In the genomic region with DNA sequence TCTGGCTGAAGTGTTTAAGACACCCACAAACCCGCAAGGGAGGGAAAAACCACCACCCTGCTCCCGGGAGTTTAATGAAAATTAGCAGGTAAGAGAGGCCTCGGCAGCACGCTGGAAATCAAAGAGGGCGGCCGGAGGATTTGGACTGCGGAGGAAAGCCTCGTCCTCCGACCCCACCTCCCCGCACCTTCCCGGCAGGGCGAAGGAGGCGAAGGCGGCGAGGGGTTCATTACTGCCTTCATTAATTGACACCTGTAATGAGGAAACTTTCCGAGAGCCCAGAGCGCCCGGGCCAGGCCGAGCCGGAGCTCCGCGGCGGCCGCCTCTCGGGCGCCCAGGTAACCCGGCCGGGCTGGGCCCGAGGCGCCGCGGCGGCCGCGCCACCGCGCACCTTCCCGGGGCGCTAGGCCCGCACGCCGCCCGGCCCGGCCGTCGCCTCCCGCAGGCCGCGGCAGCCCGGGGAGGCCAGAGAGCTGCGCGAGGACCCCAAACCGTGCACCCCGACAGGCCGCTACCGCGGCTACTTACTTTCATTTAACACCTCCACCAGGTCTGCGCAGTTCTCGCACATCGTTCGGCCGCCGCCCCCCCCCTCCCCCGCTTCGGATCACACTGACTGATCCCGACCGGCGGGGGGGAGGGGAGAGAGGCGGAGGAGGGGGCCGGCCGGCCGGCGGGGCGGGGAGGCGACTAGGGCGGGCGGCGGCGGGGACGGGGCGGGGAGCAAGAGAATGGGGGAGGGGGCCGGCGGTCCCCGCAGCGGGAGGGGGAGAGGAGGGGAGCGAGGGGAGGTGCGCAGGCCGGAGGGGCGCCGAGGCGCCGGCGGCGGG, we compare ENCODE assay signal across 8 cellular contexts. TPM values are rescaled to one million over a fixed set of nuclear protein-coding genes. Genes with fewer than 3 reads are reported as not detected.
DNase-seq lines count a peak whose midpoint lies in the region; ATAC-seq and TF ChIP-seq lines count a peak whose summit lies in the region.

No MANE protein-coding gene starts in this region.

- CTCF ChIA-PET in CD4-positive, alpha-beta memory T cell (lab: Charles Lee; ENCODE audit: partially characterized antibody) = no interaction called here

- H3K36me3 Mint-ChIP-seq in CD4-positive, alpha-beta memory T cell = peaks cover 3 to 28% of the 10 kb centered on the region in 2 donors
- peaks cover 2% of the 10 kb centered on the region for H3K36me3 Mint-ChIP-seq in neural crest cell (ENCODE audit: low read depth)

- H3K27me3 Mint-ChIP-seq in CD4-positive, alpha-beta memory T cell = no peaks in the 10 kb centered on the region
- H3K27me3 Mint-ChIP-seq in neural crest cell (ENCODE audit: low read depth) = no peaks in the 10 kb centered on the region
- no peaks in the 10 kb centered on the region for H3K27me3 Mint-ChIP-seq in stimulated activated naive CD8-positive, alpha-beta T cell treated with anti-CD3 and anti-CD28 coated beads, Interleukin-15, amount 100 ng/mL, for 72 hours

- intact Hi-C loops in CD4-positive, alpha-beta memory T cell (cut with micrococcal nuclease) = loop anchor here (2.0 to 5.0 kb wide), 4 partner anchors 22 to 588 kb away; a partner anchor contains a TSS

- H3K4me1 ChIP-seq in CD4-positive, alpha-beta memory T cell (ENCODE audit: insufficient read depth, low read length) = peaks cover 46% of the 10 kb centered on the region
- peaks cover 6% of the 10 kb centered on the region; the same call in 1 of the 2 replicates for H3K4me1 ChIP-seq in HUES48 (ENCODE audit: control insufficient read depth, insufficient read depth, low read length)

- no peaks in the 10 kb centered on the region for H3K36me3 ChIP-seq in CD4-positive, alpha-beta memory T cell (ENCODE audit: insufficient read depth, low read length)
- peaks cover 15% of the 10 kb centered on the region for H3K36me3 ChIP-seq in HUES48 (ENCODE audit: control insufficient read depth, insufficient read depth, low read length)

- TF ChIP-seq CTCF in fibroblast of villous mesenchyme (IDR thresholded peaks at IDR 0.05; ENCODE audit: insufficient read depth, low read depth, low read length) (no peak), neural crest cell (conservative IDR thresholded peaks at IDR 0.05) (no peak)

- H3K9me3 ChIP-seq in CD4-positive, alpha-beta memory T cell (ENCODE audit: control insufficient read depth in 1 of 2, low read length in 2 of 2) = no peaks in the 10 kb centered on the region
- H3K9me3 ChIP-seq in HUES48 (ENCODE audit: control insufficient read depth, insufficient read depth, low read length) = no peaks in the 10 kb centered on the region

- H3K4me1 Mint-ChIP-seq in CD4-positive, alpha-beta memory T cell = peaks cover 13 to 48% (median 32%) of the 10 kb centered on the region in 4 donors
- peaks cover 30% of the 10 kb centered on the region for H3K4me1 Mint-ChIP-seq in neural crest cell
- peaks cover 33% of the 10 kb centered on the region for H3K4me1 Mint-ChIP-seq in stimulated activated naive CD8-positive, alpha-beta T cell treated with anti-CD3 and anti-CD28 coated beads, Interleukin-15, amount 100 ng/mL, for 72 hours

- POLR2A ChIA-PET in CD4-positive, alpha-beta memory T cell (lab: Charles Lee; ENCODE audit: partially characterized antibody) = interaction anchor here (0.7 to 3.6 kb wide), 9 partner anchors 13 to 452 kb away, joined by 3 to 38 read pairs (median 3); a partner anchor contains a TSS

- H3K27ac ChIP-seq in CD4-positive, alpha-beta memory T cell (ENCODE audit: low read depth, low read length) = peak overlapping the region; percentile 93
- peak overlapping the region; percentile 99 for H3K27ac ChIP-seq in HUES48 (ENCODE audit: low read depth, low read length)

- DNase-seq in CD4-positive, alpha-beta memory T cell = peak in 4 of 5 donors; percentile 9 to 86 (median 63)
- DNase-seq in RKO (ENCODE audit: low spot score) (peak; percentile 71), fibroblast of villous mesenchyme (ENCODE audit: low read depth) (peak; percentile 82), neural crest cell (ENCODE audit: low read depth, low spot score) (peak; percentile 68)
- DNase-seq in activated T-helper 9 cell treated with anti-CD3 and anti-CD28 coated beads, Interleukin-2, amount 50 U/mL, for 16 hours (ENCODE audit: low read depth) = peak; percentile 80
- peak; percentile 67 to 69 for DNase-seq in stimulated activated naive CD8-positive, alpha-beta T cell treated with anti-CD3 and anti-CD28 coated beads, Interleukin-15, amount 100 ng/mL, for 72 hours

- peak overlapping the region; percentile 92 to 95 (median 94) for H3K4me3 Mint-ChIP-seq in CD4-positive, alpha-beta memory T cell
- peak overlapping the region; percentile 98 for H3K4me3 Mint-ChIP-seq in neural crest cell
- peak overlapping the region; percentile 91 to 95 for H3K4me3 Mint-ChIP-seq in stimulated activated naive CD8-positive, alpha-beta T cell treated with anti-CD3 and anti-CD28 coated beads, Interleukin-15, amount 100 ng/mL, for 72 hours

- H3K4me3 ChIP-seq in CD4-positive, alpha-beta memory T cell (ENCODE audit: low read length in 2 of 2) = peak overlapping the region; percentile 55 to 64
- H3K4me3 ChIP-seq in HUES48 (ENCODE audit: low read depth, low read length) (peak overlapping the region; percentile 71), fibroblast of villous mesenchyme (ENCODE audit: low read depth, low read length) (peak overlapping the region; percentile 71)

- ATAC-seq in GM19467 (IDR thresholded peaks at IDR 0.05; ENCODE audit: unreplicated experiment) = peak; percentile 13
- ATAC-seq in stimulated activated naive CD8-positive, alpha-beta T cell treated with anti-CD3 and anti-CD28 coated beads, Interleukin-15, amount 100 ng/mL, for 72 hours = peak; percentile 48

- H3K9me3 Mint-ChIP-seq in CD4-positive, alpha-beta memory T cell = no peaks in the 10 kb centered on the region
- H3K9me3 Mint-ChIP-seq in neural crest cell = no peaks in the 10 kb centered on the region
- H3K9me3 Mint-ChIP-seq in stimulated activated naive CD8-positive, alpha-beta T cell treated with anti-CD3 and anti-CD28 coated beads, Interleukin-15, amount 100 ng/mL, for 72 hours = no peaks in the 10 kb centered on the region

- H3K27ac Mint-ChIP-seq in CD4-positive, alpha-beta memory T cell = peak overlapping the region; percentile 93 to 98 (median 97)
- H3K27ac Mint-ChIP-seq in neural crest cell (ENCODE audit: unreplicated experiment) = peak overlapping the region; percentile 91
- peak overlapping the region; percentile 98 to 99 for H3K27ac Mint-ChIP-seq in stimulated activated naive CD8-positive, alpha-beta T cell treated with anti-CD3 and anti-CD28 coated beads, Interleukin-15, amount 100 ng/mL, for 72 hours

- H3K9ac ChIP-seq in HUES48 (ENCODE audit: low read depth, low read length) = peak overlapping the region; percentile 76

- no peaks in the 10 kb centered on the region for H3K27me3 ChIP-seq in CD4-positive, alpha-beta memory T cell (ENCODE audit: insufficient read depth, low read length)
- no peaks in the 10 kb centered on the region for H3K27me3 ChIP-seq in HUES48 (ENCODE audit: control insufficient read depth, insufficient read depth, low read length)

RNA-seq across cellular contexts. Expression of a gene that starts 0.6 kb away (rescaled TPM):
- total RNA-seq in CD4-positive, alpha-beta memory T cell = 100 to 1,000 TPM; 163 to 164 TPM
- 10 to 100 TPM in 1 of 2 donors, 1 to 10 TPM in 1; 7.9 to 26.7 TPM for polyA plus RNA-seq in CD4-positive, alpha-beta memory T cell
- total RNA-seq in fibroblast of villous mesenchyme = 121 and 154 TPM in 2 replicates
- total RNA-seq in neural crest cell = 95.9 and 98.4 TPM in 2 replicates

Comparison
In these comparisons a context has a peak if more than half of its experiments do, and no peak if none do; other contexts are left out.
1. Peak in every context shown above with its lines: DNase-seq, ATAC-seq, H3K4me3 ChIP-seq and H3K27ac ChIP-seq.